ENCODE assay signal across 28 cellular contexts in the genomic region with DNA sequence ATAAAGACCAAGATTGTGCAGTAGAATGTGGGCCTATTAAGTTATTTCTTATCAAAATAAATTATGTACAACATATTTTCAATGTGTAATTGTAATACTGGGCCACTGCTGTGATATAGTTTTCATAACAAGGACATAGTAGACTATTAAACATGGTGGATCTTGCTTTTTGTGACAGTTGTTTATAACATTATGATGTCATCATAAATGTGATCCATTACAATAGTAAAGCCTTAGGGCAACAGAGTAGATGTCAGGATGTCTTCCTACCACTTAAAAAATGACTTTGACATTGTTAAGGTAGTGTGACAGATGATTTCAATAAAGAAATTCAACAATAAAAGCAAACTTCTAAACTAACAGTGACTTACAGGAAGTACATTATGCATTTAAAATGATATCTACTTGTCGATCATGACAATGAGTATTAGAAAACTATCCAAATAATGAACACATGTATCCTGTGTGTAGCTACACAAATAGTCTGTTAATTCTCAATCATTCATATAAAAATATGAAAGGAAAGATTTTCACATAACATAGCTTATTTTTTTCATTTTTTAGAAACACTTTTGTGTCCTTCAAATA.
"Had no signal": no experiment of that assay in that cellular context is flagged by ENCODE, and none has a peak within 500 bp of the region (broad histone marks: within the 10 kb centered on the region; RNA-seq: fewer than 3 reads in every experiment).

No MANE protein-coding gene starts in this region.

- H3K9me3 ChIP-seq: body of pancreas, left lung, sigmoid colon, testis, uterus had no signal

- ATAC-seq: activated CD4-positive, CD25-positive, alpha-beta regulatory T cell treated with anti-CD3 and anti-CD28 coated beads, Interleukin-2, amount 50 U/mL, for 24 hours; activated CD8-positive, alpha-beta T cell treated with anti-CD3 and anti-CD28 coated beads, Interleukin-2, amount 10 ng/mL, durations not matched to agents 7 days and 5 days; activated naive CD8-positive, alpha-beta T cell treated with anti-CD3 and anti-CD28 coated beads, Interleukin-2, amount 50 U/mL, for 24 hours; body of pancreas; left lung; stimulated activated naive B cell treated with anti-CD40 and anti-IgM and Interleukin-4, amounts not matched to agents 10 μg/mL and 1 μg/mL and 100 μg/mL, for 72 hours had no signal

- H3K27me3 Mint-ChIP-seq: activated CD4-positive, alpha-beta T cell treated with anti-CD3 and anti-CD28 coated beads, Interleukin-2, amount 10 ng/mL, durations not matched to agents 7 days and 5 days; activated naive CD8-positive, alpha-beta T cell treated with anti-CD3 and anti-CD28 coated beads, Interleukin-2, amount 50 U/mL, for 24 hours; naive B cell; stimulated activated naive B cell treated with anti-CD40 and anti-IgM and Interleukin-4, amounts not matched to agents 10 μg/mL and 1 μg/mL and 100 μg/mL, for 72 hours had no signal

- H3K36me3 Mint-ChIP-seq: naive B cell had no signal

- H3K79me2 ChIP-seq: hepatocyte had no signal

- H3K36me3 ChIP-seq: left lung, sigmoid colon, uterus had no signal

- H3K4me3 ChIP-seq: body of pancreas, hepatocyte, left lung, lung, sigmoid colon, testis, uterus had no signal

- DNase-seq: activated CD4-positive, alpha-beta T cell treated with anti-CD3 and anti-CD28 coated beads, Interleukin-2, amount 10 ng/mL, durations not matched to agents 7 days and 5 days; activated CD8-positive, alpha-beta T cell treated with anti-CD3 and anti-CD28 coated beads, Interleukin-2, amount 10 ng/mL, durations not matched to agents 7 days and 5 days; activated gamma-delta T cell; activated naive CD4-positive, alpha-beta T cell treated with anti-CD3 and anti-CD28 coated beads, Interleukin-2, amount 50 U/mL, for 16 hours; activated naive CD8-positive, alpha-beta T cell treated with anti-CD3 and anti-CD28 coated beads, Interleukin-2, amount 50 U/mL, for 24 hours; body of pancreas; dermis blood vessel endothelial cell; effector CD8-positive, alpha-beta T cell; erythroblast; foreskin fibroblast; kidney glomerular epithelial cell; left lung; naive B cell; occipital lobe; posterior cingulate gyrus; sigmoid colon; stimulated activated CD4-positive, alpha-beta T cell treated with anti-CD3 and anti-CD28 coated beads, Interleukin-15, amount 100 ng/mL, for 24 hours; stimulated activated CD8-positive, alpha-beta memory T cell treated with anti-CD3 and anti-CD28 coated beads, Interleukin-4, amount 100 ng/mL, for 48 hours; stimulated activated naive B cell treated with anti-CD40 and anti-IgM and Interleukin-4, amounts not matched to agents 10 μg/mL and 1 μg/mL and 100 μg/mL, for 72 hours; testis; trophoblast cell; uterus had no signal

- H3K27ac ChIP-seq: body of pancreas, hepatocyte, left lung, sigmoid colon, testis, uterus, VCaP had no signal

- H3K27ac Mint-ChIP-seq: activated CD4-positive, alpha-beta T cell treated with anti-CD3 and anti-CD28 coated beads, Interleukin-2, amount 10 ng/mL, durations not matched to agents 7 days and 5 days; activated CD8-positive, alpha-beta T cell treated with anti-CD3 and anti-CD28 coated beads, Interleukin-2, amount 10 ng/mL, durations not matched to agents 7 days and 5 days; activated naive CD8-positive, alpha-beta T cell treated with anti-CD3 and anti-CD28 coated beads, Interleukin-2, amount 50 U/mL, for 24 hours; activated T-helper 1 cell treated with anti-CD3 and anti-CD28 coated beads, Interleukin-12 subunit alpha, Interleukin-12 subunit beta, Interleukin-2, Interleukin-4 antibody, amounts not matched to agents 30 ng/mL and 10 ng/mL and 1 ng/mL, durations not matched to agents 14 hours and 24 hours and 36 hours; naive B cell; stimulated activated naive B cell treated with anti-CD40 and anti-IgM and Interleukin-4, amounts not matched to agents 10 μg/mL and 1 μg/mL and 100 μg/mL, for 72 hours had no signal

- H3K4me2 ChIP-seq: hepatocyte had no signal

- H3K4me1 ChIP-seq: testis had no signal

- H3K4me3 Mint-ChIP-seq: activated CD4-positive, alpha-beta T cell treated with anti-CD3 and anti-CD28 coated beads, Interleukin-2, amount 10 ng/mL, durations not matched to agents 7 days and 5 days; activated CD8-positive, alpha-beta T cell treated with anti-CD3 and anti-CD28 coated beads, Interleukin-2, amount 10 ng/mL, durations not matched to agents 7 days and 5 days; activated naive CD8-positive, alpha-beta T cell treated with anti-CD3 and anti-CD28 coated beads, Interleukin-2, amount 50 U/mL, for 24 hours; activated T-helper 1 cell treated with anti-CD3 and anti-CD28 coated beads, Interleukin-12 subunit alpha, Interleukin-12 subunit beta, Interleukin-2, Interleukin-4 antibody, amounts not matched to agents 30 ng/mL and 10 ng/mL and 1 ng/mL, durations not matched to agents 14 hours and 24 hours and 36 hours; neural crest cell; stimulated activated naive B cell treated with anti-CD40 and anti-IgM and Interleukin-4, amounts not matched to agents 10 μg/mL and 1 μg/mL and 100 μg/mL, for 72 hours had no signal

- H2AFZ ChIP-seq: hepatocyte had no signal

- H3K9me3 Mint-ChIP-seq: activated CD4-positive, alpha-beta T cell treated with anti-CD3 and anti-CD28 coated beads, Interleukin-2, amount 10 ng/mL, durations not matched to agents 7 days and 5 days; activated naive CD8-positive, alpha-beta T cell treated with anti-CD3 and anti-CD28 coated beads, Interleukin-2, amount 50 U/mL, for 24 hours; activated T-helper 1 cell treated with anti-CD3 and anti-CD28 coated beads, Interleukin-12 subunit alpha, Interleukin-12 subunit beta, Interleukin-2, Interleukin-4 antibody, amounts not matched to agents 30 ng/mL and 10 ng/mL and 1 ng/mL, durations not matched to agents 14 hours and 24 hours and 36 hours; naive B cell; neural crest cell had no signal

- H3K27me3 ChIP-seq: body of pancreas, hepatocyte, left lung, sigmoid colon, testis, uterus had no signal
